12 cellular contexts compared by ENCODE assay signal in the genomic region with DNA sequence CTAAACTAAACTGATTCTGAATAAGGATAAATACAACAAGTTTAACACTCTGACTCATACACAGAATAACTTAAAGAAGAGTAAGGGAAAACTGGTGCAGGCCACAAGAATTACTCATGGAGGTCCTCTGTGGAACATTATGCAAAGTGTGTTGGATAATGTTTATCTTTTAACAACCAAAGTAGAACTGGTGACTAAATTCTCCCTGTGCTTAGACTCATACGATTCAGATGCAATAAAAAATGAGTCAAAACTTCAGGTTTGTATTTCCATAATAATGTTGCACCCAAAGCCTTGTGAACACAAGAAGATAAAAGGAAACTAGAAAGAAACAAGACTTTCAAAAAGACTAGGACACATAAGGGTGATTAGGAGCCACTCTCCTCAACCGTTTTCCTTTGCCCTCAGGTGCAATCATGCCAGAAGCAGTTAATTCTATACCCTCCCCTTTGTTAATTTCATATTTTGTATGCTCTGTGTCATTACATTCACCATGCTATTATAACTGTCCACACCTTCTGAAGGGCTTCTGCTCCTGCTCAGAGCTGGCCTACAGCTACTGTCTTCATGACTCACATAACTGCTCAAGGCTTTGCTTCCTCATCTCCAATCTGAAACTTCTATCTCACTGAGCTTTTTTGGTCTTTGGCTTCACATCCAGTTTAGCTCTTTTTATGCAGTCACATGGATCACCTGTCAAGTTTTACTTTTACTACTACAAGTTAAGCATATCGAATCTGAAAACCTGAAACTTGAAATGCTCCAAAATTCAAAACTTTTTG.
DNase-seq lines count a peak whose midpoint lies in the region; ATAC-seq and TF ChIP-seq lines count a peak whose summit lies in the region.
"Had no signal": no experiment of that assay in that cellular context is flagged by ENCODE, and none has a peak within 500 bp of the region (broad histone marks: within the 10 kb centered on the region; RNA-seq: fewer than 3 reads in every experiment).

No MANE protein-coding gene starts in this region.

- H3K27ac ChIP-seq in brain microvascular endothelial cell, result peak overlapping the region; percentile 58
- H3K27ac ChIP-seq: BLaER1 treated with 17β-estradiol and CSF1 and Interleukin-3, amounts not matched to agents 10 nM and 100 nM; neutrophil had no signal

- H3K4me3 Mint-ChIP-seq in activated T-cell treated with anti-CD3 and anti-CD28 coated beads, Interleukin-2, amount 50 U/mL, for 4 hours, result no peak overlapping the region
- H3K4me3 Mint-ChIP-seq: stimulated activated memory B cell treated with anti-CD40 and anti-IgM and Interleukin-4, amounts not matched to agents 10 μg/mL and 1 μg/mL and 100 μg/mL, for 72 hours had no signal

- no peaks in the 10 kb centered on the region for H3K9me3 Mint-ChIP-seq in activated T-cell treated with anti-CD3 and anti-CD28 coated beads, Interleukin-2, amount 50 U/mL, for 4 hours

- H3K4me1 Mint-ChIP-seq in activated T-cell treated with anti-CD3 and anti-CD28 coated beads, Interleukin-2, amount 50 U/mL, for 4 hours (ENCODE audit: low read depth), result no peaks in the 10 kb centered on the region
- H3K4me1 Mint-ChIP-seq: stimulated activated memory B cell treated with anti-CD40 and anti-IgM and Interleukin-4, amounts not matched to agents 10 μg/mL and 1 μg/mL and 100 μg/mL, for 72 hours had no signal

- in situ Hi-C loops in brain microvascular endothelial cell (cut with HindIII; ENCODE audit: low pct_ligation_motif_present, low sequenced_read_pairs), result no loop called here

- H3K36me3 ChIP-seq in brain microvascular endothelial cell (replicated peaks), result no peaks in the 10 kb centered on the region
- H3K36me3 ChIP-seq: BLaER1 treated with 17β-estradiol and CSF1 and Interleukin-3, amounts not matched to agents 10 nM and 100 nM; neutrophil had no signal

- H3K4me3 ChIP-seq in brain microvascular endothelial cell (ENCODE audit: low read depth, low read length), result no peak overlapping the region
- H3K4me3 ChIP-seq: BLaER1 treated with 17β-estradiol and CSF1 and Interleukin-3, amounts not matched to agents 10 nM and 100 nM had no signal

- ATAC-seq in activated T-cell treated with anti-CD3 and anti-CD28 coated beads, Interleukin-2, amount 50 U/mL, for 4 hours, result peak; percentile 66 to 80
- peak; percentile 86 for ATAC-seq in HG03378 (IDR thresholded peaks at IDR 0.05; ENCODE audit: unreplicated experiment)
- ATAC-seq in stimulated activated naive CD8-positive, alpha-beta T cell treated with anti-CD3 and anti-CD28 coated beads, Interleukin-15, Interleukin-2, amounts not matched to agents 100 U/mL and 50 U/mL, for 24 hours, result peak; percentile 63
- ATAC-seq: stimulated activated memory B cell treated with anti-CD40 and anti-IgM and Interleukin-4, amounts not matched to agents 10 μg/mL and 1 μg/mL and 100 μg/mL, for 72 hours had no signal

- TF ChIP-seq CTCF in brain microvascular endothelial cell (IDR thresholded peaks at IDR 0.05; ENCODE audit: low read depth, low read length, missing control alignments), result no peak

- no peaks in the 10 kb centered on the region for H3K36me3 Mint-ChIP-seq in activated T-cell treated with anti-CD3 and anti-CD28 coated beads, Interleukin-2, amount 50 U/mL, for 4 hours (ENCODE audit: insufficient read depth)
- H3K36me3 Mint-ChIP-seq: stimulated activated memory B cell treated with anti-CD40 and anti-IgM and Interleukin-4, amounts not matched to agents 10 μg/mL and 1 μg/mL and 100 μg/mL, for 72 hours had no signal

- DNase-seq in activated T-cell treated with anti-CD3 and anti-CD28 coated beads, Interleukin-2, amount 50 U/mL, for 4 hours, result no peak
- DNase-seq in activated T-cell treated with anti-CD3 and anti-CD28 coated beads for 4 hours (no peak), brain microvascular endothelial cell (peak; percentile 89), NCI-H748 treated with DMSO at 0.1 percent for 48 hours (lab: John Stamatoyannopoulos, UW) (no peak), ecto neural progenitor cell (ENCODE audit: low spot score) (no peak), MV-4-11 (lab: John Stamatoyannopoulos, UW) (no peak)
- no peak for DNase-seq in stimulated activated naive CD8-positive, alpha-beta T cell treated with anti-CD3 and anti-CD28 coated beads, Interleukin-15, Interleukin-2, amounts not matched to agents 100 U/mL and 50 U/mL, for 24 hours
- DNase-seq: NCI-H345 had no signal

- H3K27me3 ChIP-seq in brain microvascular endothelial cell (replicated peaks), result no peaks in the 10 kb centered on the region
- H3K27me3 ChIP-seq: BLaER1 treated with 17β-estradiol and CSF1 and Interleukin-3, amounts not matched to agents 10 nM and 100 nM; neutrophil had no signal

- H3K27me3 Mint-ChIP-seq in activated T-cell treated with anti-CD3 and anti-CD28 coated beads, Interleukin-2, amount 50 U/mL, for 4 hours (ENCODE audit: low read depth), result no peaks in the 10 kb centered on the region
- H3K27me3 Mint-ChIP-seq: stimulated activated memory B cell treated with anti-CD40 and anti-IgM and Interleukin-4, amounts not matched to agents 10 μg/mL and 1 μg/mL and 100 μg/mL, for 72 hours had no signal
